ENCODE assay signal across 14 cellular contexts in genomic region chr7:106757846-106758245, GRCh38.
DNase-seq lines count a peak whose midpoint lies in the region; ATAC-seq, FAIRE-seq and TF ChIP-seq lines count a peak whose summit lies in the region.
"Had no signal": no experiment of that assay in that cellular context is flagged by ENCODE, and none has a peak within 500 bp of the region (broad histone marks: within the 10 kb centered on the region; RNA-seq: fewer than 3 reads in every experiment).

No MANE protein-coding gene starts in this region.

- H3K9me3 ChIP-seq in colonic mucosa (no peaks in the 10 kb centered on the region), OCI-LY7 (ENCODE audit: low read length) (no peaks in the 10 kb centered on the region)

- H3K9ac ChIP-seq in colonic mucosa (ENCODE audit: low read depth in 2 of 2, low read length in 2 of 2): no peak overlapping the region

- FAIRE-seq in urothelium cell line (lab: Jason Lieb, UNC): no peak
- FAIRE-seq: TTC549 had no signal

- ATAC-seq in HG03039 (IDR thresholded peaks at IDR 0.05; ENCODE audit: unreplicated experiment) (no peak), GM19397 (IDR thresholded peaks at IDR 0.05; ENCODE audit: unreplicated experiment) (no peak)
- ATAC-seq: activated T-cell treated with anti-CD3 and anti-CD28 coated beads, Interleukin-2, amount 50 U/mL, for 4 hours; naive thymus-derived CD8-positive, alpha-beta T cell had no signal

- no peaks in the 10 kb centered on the region for H3K79me2 ChIP-seq in OCI-LY7 (ENCODE audit: insufficient read depth, low read depth, low read length)

- CTCF ChIA-PET in OCI-LY7 (lab: Charles Lee; ENCODE audit: unreplicated experiment): no interaction called here

- DNase-seq in GM04504 (ENCODE audit: low read depth) (peak; percentile 48), NCI-H1105 treated with DMSO at 0.1 percent for 48 hours (lab: John Stamatoyannopoulos, UW) (peak; percentile 89), colonic mucosa (peak; percentile 46), renal cortical epithelial cell (ENCODE audit: low read depth) (peak; percentile 43), urothelium cell line (ENCODE audit: low spot score) (no peak), OCI-LY7 (ENCODE audit: low spot score) (no peak)
- DNase-seq: activated T-cell treated with anti-CD3 and anti-CD28 coated beads, Interleukin-2, amount 50 U/mL, for 4 hours; central memory CD4-positive, alpha-beta T cell; naive thymus-derived CD8-positive, alpha-beta T cell; NK-92 treated with Interleukin-12 subunit alpha and Interleukin-12 subunit beta, amount 100 ng/mL, for 24 hours; stimulated activated CD4-positive, alpha-beta T cell treated with anti-CD3 and anti-CD28 coated beads, Interleukin-4, amount 100 ng/mL, for 4 hours had no signal

- POLR2A ChIA-PET in OCI-LY7 (lab: Charles Lee): interaction anchor here (0.7 to 1.6 kb wide), 2 partner anchors 10 to 20 kb away, joined by 3 to 5 read pairs; no protein-coding TSS in a partner anchor

- no peaks in the 10 kb centered on the region for H3K27me3 ChIP-seq in colonic mucosa

- no peak overlapping the region for H3K4me2 ChIP-seq in OCI-LY7 (ENCODE audit: low read length)

- no peak for TF ChIP-seq CTCF in colonic mucosa (IDR thresholded peaks at IDR 0.05)
- no peak for TF ChIP-seq CTCF in OCI-LY7 (conservative IDR thresholded peaks at IDR 0.05; ENCODE audit: low read length)

- H2AFZ ChIP-seq in OCI-LY7 (ENCODE audit: low read length): no peak overlapping the region

- no peaks in the 10 kb centered on the region for H3K4me1 ChIP-seq in colonic mucosa
- no peaks in the 10 kb centered on the region for H3K4me1 ChIP-seq in OCI-LY7 (ENCODE audit: insufficient read depth, low read length, poor library complexity, severe bottlenecking)

- no peaks in the 10 kb centered on the region for H3K9me2 ChIP-seq in OCI-LY7 (ENCODE audit: insufficient read depth, low read length)

- BruUV-seq in OCI-LY7 (replicated peaks; lab: Mats Ljungman, UMichigan): no TSS peak

- H3K4me3 ChIP-seq in colonic mucosa (no peak overlapping the region), OCI-LY7 (ENCODE audit: low read depth, low read length, poor library complexity, severe bottlenecking) (no peak overlapping the region)

- H4K20me1 ChIP-seq in OCI-LY7 (ENCODE audit: insufficient read depth, low read length): no peaks in the 10 kb centered on the region

- intact Hi-C loops in colonic mucosa (cut with DNase I) (no loop called here), OCI-LY7 (cut with micrococcal nuclease; ENCODE audit: unreplicated experiment) (no loop called here)

- H3K36me3 ChIP-seq in colonic mucosa (no peaks in the 10 kb centered on the region), OCI-LY7 (ENCODE audit: insufficient read depth, low read length) (no peaks in the 10 kb centered on the region)

- H3K27ac ChIP-seq in colonic mucosa (no peak overlapping the region), OCI-LY7 (ENCODE audit: low read depth, low read length, poor library complexity, severe bottlenecking) (no peak overlapping the region)

Comparison
In these comparisons a context has a peak if more than half of its experiments do, and no peak if none do; other contexts are left out.
1. DNase-seq: peak in GM04504 (single experiment), NCI-H1105 treated with DMSO at 0.1 percent for 48 hours (single experiment), colonic mucosa (single experiment) and renal cortical epithelial cell (single experiment); none in urothelium cell line (single experiment) and OCI-LY7 (single experiment).